Comparison of ENCODE assay signal across 30 cellular contexts in genomic region chr1:229768232-229768631, GRCh38.
DNase-seq lines count a peak whose midpoint lies in the region; ATAC-seq and TF ChIP-seq lines count a peak whose summit lies in the region.
"Had no signal": no experiment of that assay in that cellular context is flagged by ENCODE, and none has a peak within 500 bp of the region (broad histone marks: within the 10 kb centered on the region; RNA-seq: fewer than 3 reads in every experiment).

No MANE protein-coding gene starts in this region.

- H3K4me3 Mint-ChIP-seq in naive thymus-derived CD8-positive, alpha-beta T cell, result no peak overlapping the region
- H3K4me3 Mint-ChIP-seq: activated CD4-positive, alpha-beta memory T cell treated with anti-CD3 and anti-CD28 coated beads for 36 hours; activated naive CD8-positive, alpha-beta T cell treated with anti-CD3 and anti-CD28 coated beads for 36 hours; immature natural killer cell; natural killer cell treated with Interleukin-12 subunit alpha and Interleukin-12 subunit beta and Interleukin-15 and Interleukin-18, amount 100 ng/mL, for 72 hours; T-cell had no signal

- intact Hi-C loops in left cardiac atrium (cut with DNase I), result no loop called here

- H3K4me3 ChIP-seq in HEK293 (ENCODE audit: low read depth, low read length), result no peak overlapping the region
- H3K4me3 ChIP-seq: ascending aorta, esophagus squamous epithelium, gastrocnemius medialis, GM23248, K562, MG63, pancreas, right atrium auricular region, SJSA1, testis, vagina had no signal

- no peaks in the 10 kb centered on the region for H3K4me1 Mint-ChIP-seq in naive thymus-derived CD8-positive, alpha-beta T cell
- H3K4me1 Mint-ChIP-seq: activated naive CD8-positive, alpha-beta T cell treated with anti-CD3 and anti-CD28 coated beads for 36 hours; immature natural killer cell; T-cell had no signal

- DNase-seq in NCI-H187 (lab: John Stamatoyannopoulos, UW), result peak; percentile 61 to 66
- peak; percentile 72 for DNase-seq in NCI-H345 (lab: John Stamatoyannopoulos, UW)
- DNase-seq in myocyte (ENCODE audit: low read depth), result peak; percentile 83
- DNase-seq in mucosa of gallbladder (ENCODE audit: low spot score), result no peak
- DNase-seq in naive thymus-derived CD8-positive, alpha-beta T cell, result no peak
- DNase-seq in left cardiac atrium, result no peak
- DNase-seq: activated CD4-positive, alpha-beta memory T cell treated with anti-CD3 and anti-CD28 coated beads for 36 hours; activated naive CD8-positive, alpha-beta T cell treated with anti-CD3 and anti-CD28 coated beads for 36 hours; esophagus squamous epithelium; gastrocnemius medialis; GM23248; hippocampal formation; immature natural killer cell; MG63; NCI-H446; pancreas; stimulated activated naive CD4-positive, alpha-beta T cell treated with Interleukin-2 at 50 U/mL for 16 hours; T-cell; testis had no signal

- no peaks in the 10 kb centered on the region for H3K9me3 Mint-ChIP-seq in naive thymus-derived CD8-positive, alpha-beta T cell
- H3K9me3 Mint-ChIP-seq: activated CD4-positive, alpha-beta memory T cell treated with anti-CD3 and anti-CD28 coated beads for 36 hours; activated naive CD8-positive, alpha-beta T cell treated with anti-CD3 and anti-CD28 coated beads for 36 hours; activated T-helper 2 cell treated with anti-CD3 and anti-CD28 coated beads, Interferon-gamma antibody, Interleukin-2, Interleukin-4, amounts not matched to agents 10 μg/mL and 5 μg/mL and 100 μg/mL, durations not matched to agents 14 hours and 24 hours and 36 hours; immature natural killer cell; natural killer cell treated with Interleukin-12 subunit alpha and Interleukin-12 subunit beta and Interleukin-15 and Interleukin-18, amount 100 ng/mL, for 72 hours; T-cell had no signal

- no peaks in the 10 kb centered on the region for H3K36me3 ChIP-seq in HEK293 (ENCODE audit: control insufficient read depth in 2 of 2, insufficient read depth in 1 of 2, low read length in 2 of 2)
- H3K36me3 ChIP-seq: ascending aorta, esophagus squamous epithelium, gastrocnemius medialis, MG63, pancreas, right atrium auricular region, SJSA1, vagina had no signal

- no peaks in the 10 kb centered on the region for H3K9me3 ChIP-seq in HEK293 (ENCODE audit: control insufficient read depth, insufficient read depth, low read depth, low read length)
- H3K9me3 ChIP-seq: ascending aorta, esophagus squamous epithelium, gastrocnemius medialis, pancreas, right atrium auricular region, SJSA1, testis, vagina had no signal

- H3K27ac ChIP-seq in HEK293 (ENCODE audit: extremely low read depth, low read depth, low read length), result no peak overlapping the region
- H3K27ac ChIP-seq: ascending aorta, esophagus squamous epithelium, gastrocnemius medialis, GM23248, pancreas, right atrium auricular region, SJSA1, testis, vagina had no signal

- peaks cover 7 to 25% (median 16%) of the 10 kb centered on the region in 5 donors for H3K27me3 Mint-ChIP-seq in naive thymus-derived CD8-positive, alpha-beta T cell
- H3K27me3 Mint-ChIP-seq: activated naive CD8-positive, alpha-beta T cell treated with anti-CD3 and anti-CD28 coated beads for 36 hours had no signal

- CTCF ChIA-PET in HEK293 (lab: Yijun Ruan, JAX), result no interaction called here

- ATAC-seq in HG02973 (IDR thresholded peaks at IDR 0.05; ENCODE audit: unreplicated experiment) (no peak), left cardiac atrium (no peak)
- no peak for ATAC-seq in naive thymus-derived CD8-positive, alpha-beta T cell
- ATAC-seq: activated CD4-positive, CD25-positive, alpha-beta regulatory T cell treated with anti-CD3 and anti-CD28 coated beads, Interleukin-2, amount 50 U/mL, for 24 hours; gastrocnemius medialis; K562; left lobe of liver; natural killer cell treated with Interleukin-12 subunit alpha and Interleukin-12 subunit beta and Interleukin-15 and Interleukin-18, amount 100 ng/mL, for 72 hours; T-cell had no signal

- no peak for TF ChIP-seq CTCF in HEK293 (tag by site-specific recombination; IDR thresholded peaks at IDR 0.05)

- H3K36me3 Mint-ChIP-seq in naive thymus-derived CD8-positive, alpha-beta T cell, result no peaks in the 10 kb centered on the region
- H3K36me3 Mint-ChIP-seq: activated CD4-positive, alpha-beta memory T cell treated with anti-CD3 and anti-CD28 coated beads for 36 hours; activated naive CD8-positive, alpha-beta T cell treated with anti-CD3 and anti-CD28 coated beads for 36 hours; immature natural killer cell; natural killer cell treated with Interleukin-12 subunit alpha and Interleukin-12 subunit beta and Interleukin-15 and Interleukin-18, amount 100 ng/mL, for 72 hours; T-cell had no signal

- no peaks in the 10 kb centered on the region for H3K4me1 ChIP-seq in HEK293 (ENCODE audit: control insufficient read depth, insufficient read depth, low read length)
- H3K4me1 ChIP-seq: ascending aorta, esophagus squamous epithelium, gastrocnemius medialis, pancreas, right atrium auricular region, SJSA1, testis, vagina had no signal

- H3K27ac Mint-ChIP-seq in naive thymus-derived CD8-positive, alpha-beta T cell, result no peak overlapping the region
- H3K27ac Mint-ChIP-seq: activated CD4-positive, alpha-beta memory T cell treated with anti-CD3 and anti-CD28 coated beads for 36 hours; activated naive CD8-positive, alpha-beta T cell treated with anti-CD3 and anti-CD28 coated beads for 36 hours; activated T-helper 2 cell treated with anti-CD3 and anti-CD28 coated beads, Interferon-gamma antibody, Interleukin-2, Interleukin-4, amounts not matched to agents 10 μg/mL and 5 μg/mL and 100 μg/mL, durations not matched to agents 14 hours and 24 hours and 36 hours; immature natural killer cell; natural killer cell treated with Interleukin-12 subunit alpha and Interleukin-12 subunit beta and Interleukin-15 and Interleukin-18, amount 100 ng/mL, for 72 hours; T-cell had no signal

- POLR2A ChIA-PET in HEK293 (lab: Yijun Ruan, JAX), result no interaction called here
- POLR2A ChIA-PET in naive thymus-derived CD8-positive, alpha-beta T cell (lab: Charles Lee), result no interaction called here

TF ChIP-seq in HEK293, 187 proteins besides CTCF, POLR2A, EP300 and RAD21:
- TF ChIP-seq PRDM6 (tag by site-specific recombination; IDR thresholded peaks at IDR 0.05), result peak; percentile 37; the same call in 1 of the 2 replicates
- no peak for TF ChIP-seq KLF1 (tag by site-specific recombination; IDR thresholded peaks at IDR 0.05)
- TF ChIP-seq SP7 (tag by site-specific recombination; IDR thresholded peaks at IDR 0.05), result 0 out of 2 replicates have a peak, but pooled peaks have one; percentile 36
- TF ChIP-seq ZBTB8A (tag by site-specific recombination; IDR thresholded peaks at IDR 0.05), result peak; percentile 14; the same call in 1 of the 2 replicates
- TF ChIP-seq ZNF561 (tag by site-specific recombination; IDR thresholded peaks at IDR 0.05; ENCODE audit: borderline replicate concordance), result 0 out of 2 replicates have a peak, but pooled peaks have one; percentile 36
- TF ChIP-seq, protein P1, sequence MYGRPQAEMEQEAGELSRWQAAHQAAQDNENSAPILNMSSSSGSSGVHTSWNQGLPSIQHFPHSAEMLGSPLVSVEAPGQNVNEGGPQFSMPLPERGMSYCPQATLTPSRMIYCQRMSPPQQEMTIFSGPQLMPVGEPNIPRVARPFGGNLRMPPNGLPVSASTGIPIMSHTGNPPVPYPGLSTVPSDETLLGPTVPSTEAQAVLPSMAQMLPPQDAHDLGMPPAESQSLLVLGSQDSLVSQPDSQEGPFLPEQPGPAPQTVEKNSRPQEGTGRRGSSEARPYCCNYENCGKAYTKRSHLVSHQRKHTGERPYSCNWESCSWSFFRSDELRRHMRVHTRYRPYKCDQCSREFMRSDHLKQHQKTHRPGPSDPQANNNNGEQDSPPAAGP (tag by site-specific recombination; IDR thresholded peaks at IDR 0.05), result no peak
- no peak for TF ChIP-seq ZNF76 (tag by site-specific recombination; IDR thresholded peaks at IDR 0.05; ENCODE audit: borderline replicate concordance, low read depth)
- TF ChIP-seq ZIC2 (tag by site-specific recombination; IDR thresholded peaks at IDR 0.05), result peak; percentile 54

Comparison
In these comparisons a context has a peak if more than half of its experiments do, and no peak if none do; other contexts are left out.
1. DNase-seq: peak in NCI-H187 (2 of 2), NCI-H345 (single experiment) and myocyte (single experiment); none in mucosa of gallbladder (single experiment), naive thymus-derived CD8-positive, alpha-beta T cell (0 of 10) and left cardiac atrium (single experiment).